ENCODE assay signal across 24 cellular contexts in genomic region chr4:168842186-168842585, GRCh38.
A peak's percentile ranks its signal among the peaks of the same experiment; 100 is the strongest.
DNase-seq lines count a peak whose midpoint lies in the region; ATAC-seq, FAIRE-seq and TF ChIP-seq lines count a peak whose summit lies in the region.
"Had no signal": no experiment of that assay in that cellular context is flagged by ENCODE, and none has a peak within 500 bp of the region (broad histone marks: within the 10 kb centered on the region; RNA-seq: fewer than 3 reads in every experiment).

No MANE protein-coding gene starts in this region.

- peak overlapping the region; percentile 28; the same call in 1 of the 2 replicates for H3K18ac ChIP-seq in IMR-90 (ENCODE audit: low read depth, low read length)

- H2BK5ac ChIP-seq in IMR-90 (ENCODE audit: low read depth, low read length, poor library complexity, severe bottlenecking), result peak overlapping the region; percentile 65

- no CpG with 5 or more reads among the region's 1 CpG for WGBS in IMR-90 (ENCODE audit: extremely low coverage in 2 of 2, insufficient read length in 1 of 2), 2 experiments
- 89% methylated on average over 1 of the region's 1 CpG for WGBS in smooth muscle cell (ENCODE audit: low lambda C conversion rate)

- H3K4me3 ChIP-seq in IMR-90 (ENCODE audit: insufficient read depth, low read depth, low read length) (no peak overlapping the region), breast epithelium (no peak overlapping the region), keratinocyte (ENCODE audit: control insufficient read depth in 2 of 3, extremely low read depth in 1 of 3, insufficient read depth in 2 of 3, low read depth in 1 of 3, low read length in 3 of 3) (peak overlapping the region in 1 of 3 experiments; percentile 8), smooth muscle cell (no peak overlapping the region)
- H3K4me3 ChIP-seq: colonic mucosa, skin epidermis had no signal

- H3K14ac ChIP-seq in IMR-90 (replicated peaks; ENCODE audit: low read depth, low read length), result peak overlapping the region; percentile 54

- peak overlapping the region; percentile 21; the same call in 1 of the 2 replicates for H2AK5ac ChIP-seq in IMR-90 (ENCODE audit: low read depth, low read length)

- peaks cover 96% of the 10 kb centered on the region for H3K79me2 ChIP-seq in keratinocyte (ENCODE audit: control insufficient read depth, insufficient read depth, low read length)
- H3K79me2 ChIP-seq in smooth muscle cell (ENCODE audit: low read depth), result peaks cover 100% of the 10 kb centered on the region

- in situ Hi-C loops in IMR-90 (cut with MboI; ENCODE audit: low sequenced_read_pairs), result no loop called here

- peak overlapping the region; percentile 65; the same call in 1 of the 2 replicates for H3K27ac ChIP-seq in IMR-90 (ENCODE audit: insufficient read depth, low read length)
- H3K27ac ChIP-seq in breast epithelium, result peak overlapping the region; percentile 46 to 84
- H3K27ac ChIP-seq in keratinocyte (ENCODE audit: control insufficient read depth, insufficient read depth, low read length), result peak overlapping the region; percentile 60
- H3K27ac ChIP-seq in smooth muscle cell (ENCODE audit: low read depth), result peak overlapping the region; percentile 96
- H3K27ac ChIP-seq in caudate nucleus (ENCODE audit: low read depth, low read length), result no peak overlapping the region
- H3K27ac ChIP-seq: colonic mucosa had no signal

- no peak overlapping the region for H2BK120ac ChIP-seq in IMR-90 (ENCODE audit: low read depth, low read length)

- peak overlapping the region; percentile 26; the same call in 1 of the 2 replicates for H2BK20ac ChIP-seq in IMR-90 (ENCODE audit: low read depth, low read length)

- TF ChIP-seq CTCF in IMR-90 (conservative IDR thresholded peaks at IDR 0.05; ENCODE audit: low read depth, low read length), result no peak
- no peak for TF ChIP-seq CTCF in breast epithelium (IDR thresholded peaks at IDR 0.05)
- TF ChIP-seq CTCF in keratinocyte (optimal IDR thresholded peaks at IDR 0.05 in 1 of 3, IDR thresholded peaks at IDR 0.05 in 1 of 3, conservative IDR thresholded peaks at IDR 0.05 in 1 of 3; ENCODE audit: extremely low read depth in 1 of 3, insufficient read depth in 2 of 3, low read length in 3 of 3), result no peak
- TF ChIP-seq CTCF in smooth muscle cell (IDR thresholded peaks at IDR 0.05; ENCODE audit: borderline replicate concordance, insufficient read depth, poor library complexity, severe bottlenecking), result no peak

- no TSS peak for BruUV-seq in IMR-90 (replicated peaks; lab: Mats Ljungman, UMichigan)

- peak overlapping the region in 1 of 2 experiments; percentile 11; a peak in 1 of 4 replicates for H4K8ac ChIP-seq in IMR-90 (ENCODE audit: low read depth in 2 of 2, low read length in 2 of 2)

- dilution Hi-C loops in IMR-90 (cut with HindIII; ENCODE audit: low sequenced_read_pairs, unreplicated experiment) (no loop called here), keratinocyte (cut with MboI; ENCODE audit: extremely low pct_ligation_motif_present, low sequenced_read_pairs) (no loop called here)

- H3K9ac ChIP-seq in IMR-90 (ENCODE audit: low read depth, low read length), result no peak overlapping the region
- H3K9ac ChIP-seq in keratinocyte (ENCODE audit: control insufficient read depth, extremely low read depth, insufficient read depth, low read length), result no peak overlapping the region
- no peak overlapping the region for H3K9ac ChIP-seq in smooth muscle cell (ENCODE audit: low read depth)

- no peak for ATAC-seq in IMR-90 (ENCODE audit: low read depth)
- ATAC-seq in natural killer cell treated with Interleukin-12 subunit alpha and Interleukin-12 subunit beta and Interleukin-15 and Interleukin-18, amount 100 ng/mL, for 72 hours, result no peak
- ATAC-seq: HepG2 had no signal

- no peak for TF ChIP-seq RAD21 in IMR-90 (IDR thresholded peaks at IDR 0.05; ENCODE audit: low read length)

- no peak overlapping the region for H3K27ac Mint-ChIP-seq in natural killer cell treated with Interleukin-12 subunit alpha and Interleukin-12 subunit beta and Interleukin-15 and Interleukin-18, amount 100 ng/mL, for 72 hours
- H3K27ac Mint-ChIP-seq: activated naive CD4-positive, alpha-beta T cell treated with anti-CD3 and anti-CD28 coated beads, Interleukin-2, amount 50 U/mL, for 72 hours; activated T-cell treated with anti-CD3 and anti-CD28 coated beads, Interleukin-2, amount 50 U/mL, for 72 hours; CD14-positive monocyte had no signal

- H4K5ac ChIP-seq in IMR-90 (ENCODE audit: low read depth, low read length), result peak overlapping the region; percentile 78; the same call in 1 of the 2 replicates

- no peaks in the 10 kb centered on the region for H3K9me3 Mint-ChIP-seq in natural killer cell treated with Interleukin-12 subunit alpha and Interleukin-12 subunit beta and Interleukin-15 and Interleukin-18, amount 100 ng/mL, for 72 hours
- H3K9me3 Mint-ChIP-seq: activated naive CD4-positive, alpha-beta T cell treated with anti-CD3 and anti-CD28 coated beads, Interleukin-2, amount 50 U/mL, for 72 hours; activated T-cell treated with anti-CD3 and anti-CD28 coated beads, Interleukin-2, amount 50 U/mL, for 72 hours; nephron had no signal

- H3K4me2 ChIP-seq in IMR-90 (ENCODE audit: low read depth, low read length), result no peak overlapping the region
- peak overlapping the region; percentile 78 for H3K4me2 ChIP-seq in keratinocyte (ENCODE audit: control insufficient read depth, extremely low read depth, insufficient read depth, low read depth, low read length)
- peak overlapping the region; percentile 29 for H3K4me2 ChIP-seq in smooth muscle cell

- 0 out of 2 replicates have a peak overlapping the region, but pooled peaks have one; percentile 8 for H3K56ac ChIP-seq in IMR-90 (ENCODE audit: extremely low read depth, insufficient read depth, low read length)

- peak overlapping the region; percentile 38; the same call in 1 of the 3 replicates for H2BK15ac ChIP-seq in IMR-90 (ENCODE audit: low read depth, low read length)

- peaks cover 37% of the 10 kb centered on the region for H3K9me1 ChIP-seq in IMR-90 (ENCODE audit: insufficient read depth, low read length)
- no peaks in the 10 kb centered on the region for H3K9me1 ChIP-seq in keratinocyte (ENCODE audit: control insufficient read depth, extremely low read depth, insufficient read depth, low read length)

- no peak overlapping the region for H2AK9ac ChIP-seq in IMR-90 (replicated peaks; ENCODE audit: low read depth, low read length, poor library complexity)

- H3K9me3 ChIP-seq in IMR-90 (ENCODE audit: control insufficient read depth, insufficient read depth, low read length), result no peaks in the 10 kb centered on the region
- H3K9me3 ChIP-seq in breast epithelium, result no peaks in the 10 kb centered on the region
- H3K9me3 ChIP-seq in keratinocyte (ENCODE audit: control insufficient read depth, low read depth, low read length), result no peaks in the 10 kb centered on the region
- H3K9me3 ChIP-seq in smooth muscle cell (replicated peaks; ENCODE audit: low read depth), result no peaks in the 10 kb centered on the region
- H3K9me3 ChIP-seq: colonic mucosa had no signal

- peaks cover 74% of the 10 kb centered on the region for H4K20me1 ChIP-seq in IMR-90 (ENCODE audit: insufficient read depth, low read length)
- peaks cover 2% of the 10 kb centered on the region for H4K20me1 ChIP-seq in keratinocyte (ENCODE audit: control insufficient read depth, extremely low read depth, insufficient read depth, low read length)
- H4K20me1 ChIP-seq in smooth muscle cell (ENCODE audit: low read depth), result peaks cover 100% of the 10 kb centered on the region

- H3K79me1 ChIP-seq in IMR-90 (ENCODE audit: low read depth in 1 of 2, low read length in 2 of 2), result peaks cover 22 to 89% of the 10 kb centered on the region in 2 experiments; a peak in 3 of 4 replicates

- H3K36me3 ChIP-seq in IMR-90 (ENCODE audit: control insufficient read depth, insufficient read depth, low read length), result peaks cover 23% of the 10 kb centered on the region
- no peaks in the 10 kb centered on the region for H3K36me3 ChIP-seq in breast epithelium
- peaks cover 16 to 20% of the 10 kb centered on the region in 2 experiments for H3K36me3 ChIP-seq in keratinocyte (ENCODE audit: control insufficient read depth in 2 of 2, extremely low read depth in 1 of 2, insufficient read depth in 2 of 2, low read length in 2 of 2)
- H3K36me3 ChIP-seq in smooth muscle cell (ENCODE audit: low read depth), result no peaks in the 10 kb centered on the region
- H3K36me3 ChIP-seq: colonic mucosa had no signal

- H3K27me3 ChIP-seq in IMR-90 (ENCODE audit: control insufficient read depth, insufficient read depth, low read length) (no peaks in the 10 kb centered on the region), breast epithelium (no peaks in the 10 kb centered on the region), keratinocyte (ENCODE audit: control insufficient read depth, extremely low read depth, insufficient read depth, low read length) (no peaks in the 10 kb centered on the region), smooth muscle cell (ENCODE audit: low read depth) (no peaks in the 10 kb centered on the region)
- H3K27me3 ChIP-seq: colonic mucosa had no signal

- H3F3A ChIP-seq in smooth muscle cell (ENCODE audit: low read depth), result peaks cover 55% of the 10 kb centered on the region

- peaks cover 0 to 3% of the 10 kb centered on the region in 2 donors for H3K4me1 Mint-ChIP-seq in natural killer cell treated with Interleukin-12 subunit alpha and Interleukin-12 subunit beta and Interleukin-15 and Interleukin-18, amount 100 ng/mL, for 72 hours (ENCODE audit: low read depth in 2 of 2)

- FAIRE-seq in keratinocyte (lab: Jason Lieb, UNC), result peak; percentile 100
- FAIRE-seq: endometrium, HepG2, kidney had no signal

- TF ChIP-seq POLR2A in IMR-90 (IDR thresholded peaks at IDR 0.05; ENCODE audit: low read depth, low read length), result no peak
- no peak for TF ChIP-seq POLR2A in breast epithelium (IDR thresholded peaks at IDR 0.05)

- H3K36me3 Mint-ChIP-seq in natural killer cell treated with Interleukin-12 subunit alpha and Interleukin-12 subunit beta and Interleukin-15 and Interleukin-18, amount 100 ng/mL, for 72 hours, result no peaks in the 10 kb centered on the region
- H3K36me3 Mint-ChIP-seq: CD14-positive monocyte had no signal

- POLR2A ChIA-PET in IMR-90 (lab: Charles Lee; ENCODE audit: unreplicated experiment), result interaction anchor here (0.5 kb wide), 1 partner anchor 25 kb away, joined by 3 read pairs; no protein-coding TSS in a partner anchor

- no peak overlapping the region for H2AFZ ChIP-seq in IMR-90 (replicated peaks; ENCODE audit: low read length, poor library complexity)
- no peak overlapping the region for H2AFZ ChIP-seq in keratinocyte (ENCODE audit: control insufficient read depth, low read length)
- no peak overlapping the region for H2AFZ ChIP-seq in smooth muscle cell (ENCODE audit: low read depth)

- H3K4me3 Mint-ChIP-seq in natural killer cell treated with Interleukin-12 subunit alpha and Interleukin-12 subunit beta and Interleukin-15 and Interleukin-18, amount 100 ng/mL, for 72 hours, result no peak overlapping the region
- H3K4me3 Mint-ChIP-seq: CD14-positive monocyte, nephron had no signal

- no peak for DNase-seq in IMR-90
- DNase-seq in breast epithelium (ENCODE audit: low spot score in 2 of 2), result no peak
- DNase-seq in keratinocyte (ENCODE audit: low read depth, low spot score), result no peak
- no peak for DNase-seq in smooth muscle cell (lab: John Stamatoyannopoulos, UW; ENCODE audit: unreplicated experiment)
- no peak for DNase-seq in natural killer cell treated with Interleukin-12 subunit alpha and Interleukin-12 subunit beta and Interleukin-15 and Interleukin-18, amount 100 ng/mL, for 72 hours (ENCODE audit: low spot score)
- no peak for DNase-seq in NK-92 (lab: John Stamatoyannopoulos, UW; ENCODE audit: unreplicated experiment)
- DNase-seq in caudate nucleus (lab: John Stamatoyannopoulos, UW), result no peak
- DNase-seq in Kasumi-1 (lab: John Stamatoyannopoulos, UW), result no peak
- DNase-seq: activated CD4-positive, alpha-beta T cell treated with anti-CD3 and anti-CD28 coated beads for 1 hour; activated T-cell treated with anti-CD3 and anti-CD28 coated beads, Interleukin-2, amount 50 U/mL, for 72 hours; colonic mucosa; foreskin fibroblast; GF-D8; kidney; NCI-H510A treated with DMSO at 0.1 percent for 48 hours; posterior cingulate gyrus; stimulated activated CD4-positive, alpha-beta T cell treated with anti-CD3 and anti-CD28 coated beads, Interleukin-4, amount 100 ng/mL, for 24 hours; SW 1271 had no signal

- CTCF ChIA-PET in IMR-90 (lab: Yijun Ruan, JAX), result interaction anchor here (1.0 to 1.2 kb wide), 2 partner anchors 79 to 82 kb away, joined by 3 read pairs; no protein-coding TSS in a partner anchor

- H3K4me1 ChIP-seq in IMR-90 (ENCODE audit: control insufficient read depth, insufficient read depth, low read length), result peaks cover 36% of the 10 kb centered on the region
- peaks cover 0 to 26% of the 10 kb centered on the region in 2 donors for H3K4me1 ChIP-seq in breast epithelium
- peaks cover 72% of the 10 kb centered on the region for H3K4me1 ChIP-seq in keratinocyte (ENCODE audit: control insufficient read depth, extremely low read depth, insufficient read depth, low read length)
- peaks cover 46% of the 10 kb centered on the region for H3K4me1 ChIP-seq in smooth muscle cell (ENCODE audit: low read depth)
- H3K4me1 ChIP-seq: colonic mucosa had no signal

- H3K4ac ChIP-seq in IMR-90 (ENCODE audit: low read depth, low read length), result 0 out of 2 replicates have a peak overlapping the region, but pooled peaks have one; percentile 25

- intact Hi-C loops in IMR-90 (cut with micrococcal nuclease) (loop anchor here (10.0 kb wide), 1 partner anchor 327 kb away; no protein-coding TSS in a partner anchor), breast epithelium (cut with DNase I; ENCODE audit: low total_unique reads) (no loop called here)

- peak overlapping the region; percentile 74; the same call in 1 of the 2 replicates for H3K23ac ChIP-seq in IMR-90 (ENCODE audit: low read depth, low read length)

- H3K27me3 Mint-ChIP-seq in natural killer cell treated with Interleukin-12 subunit alpha and Interleukin-12 subunit beta and Interleukin-15 and Interleukin-18, amount 100 ng/mL, for 72 hours, result peaks cover 19 to 20% of the 10 kb centered on the region in 2 donors

- H4K91ac ChIP-seq in IMR-90 (ENCODE audit: insufficient read depth, low read depth, low read length), result peak overlapping the region; percentile 11; the same call in 1 of the 2 replicates
